Comparison of ENCODE assay signal across 11 cellular contexts in the genomic region with DNA sequence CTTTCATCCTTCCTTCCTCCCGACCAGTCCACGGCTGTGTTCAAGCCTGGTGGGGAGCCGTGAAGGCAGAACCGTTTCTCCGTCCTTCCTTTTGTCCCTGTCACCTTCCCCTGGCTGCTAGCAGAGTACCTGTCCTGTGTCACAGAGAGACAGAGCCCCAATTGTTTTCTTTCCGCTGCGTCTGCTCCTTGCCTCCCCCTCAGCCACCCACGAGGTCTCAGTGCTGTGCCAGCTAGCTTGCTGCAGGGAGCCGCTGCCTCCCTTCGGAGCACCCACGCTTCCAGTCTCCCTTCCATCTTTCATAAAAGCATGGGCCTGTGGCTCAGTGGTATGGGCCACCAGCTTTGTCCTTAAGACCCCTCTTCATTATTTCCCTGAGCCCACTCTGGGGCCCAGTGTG.
DNase-seq lines count a peak whose midpoint lies in the region; ATAC-seq and TF ChIP-seq lines count a peak whose summit lies in the region.
"Had no signal": no experiment of that assay in that cellular context is flagged by ENCODE, and none has a peak within 500 bp of the region (broad histone marks: within the 10 kb centered on the region; RNA-seq: fewer than 3 reads in every experiment).

No MANE protein-coding gene starts in this region.

- intact Hi-C loops in ascending aorta (cut with DNase I): loop anchor here (10.0 kb wide), 1 partner anchor 50 kb away; no protein-coding TSS in a partner anchor

- H3K27me3 ChIP-seq in CD4-positive, CD25-positive, alpha-beta regulatory T cell (ENCODE audit: control insufficient read depth, insufficient read depth, low read length): no peaks in the 10 kb centered on the region
- H3K27me3 ChIP-seq in ascending aorta: no peaks in the 10 kb centered on the region

- peaks cover 8 to 48% (median 25%) of the 10 kb centered on the region in 4 donors for H3K4me1 Mint-ChIP-seq in CD4-positive, CD25-positive, alpha-beta regulatory T cell
- H3K4me1 Mint-ChIP-seq in T-helper 17 cell: peaks cover 47% of the 10 kb centered on the region

- no peak for TF ChIP-seq CTCF in ascending aorta (IDR thresholded peaks at IDR 0.05)

- no peak overlapping the region for H3K4me3 ChIP-seq in CD4-positive, CD25-positive, alpha-beta regulatory T cell (ENCODE audit: low read depth, low read length)
- H3K4me3 ChIP-seq in ascending aorta: no peak overlapping the region

- no peak overlapping the region for H3K27ac ChIP-seq in CD4-positive, CD25-positive, alpha-beta regulatory T cell (ENCODE audit: insufficient read depth, low read length, poor library complexity, severe bottlenecking)
- peak overlapping the region in 1 of 2 donors; percentile 31 for H3K27ac ChIP-seq in ascending aorta

- peaks cover 22% of the 10 kb centered on the region for H3K4me1 ChIP-seq in CD4-positive, CD25-positive, alpha-beta regulatory T cell (ENCODE audit: control insufficient read depth, insufficient read depth, low read length, poor library complexity, severe bottlenecking)
- peaks cover 11 to 30% of the 10 kb centered on the region in 2 donors for H3K4me1 ChIP-seq in ascending aorta

- H3K4me3 Mint-ChIP-seq in CD4-positive, CD25-positive, alpha-beta regulatory T cell: no peak overlapping the region
- no peak overlapping the region for H3K4me3 Mint-ChIP-seq in T-helper 17 cell
- H3K4me3 Mint-ChIP-seq: CD14-positive monocyte had no signal

- H3K9me3 ChIP-seq in CD4-positive, CD25-positive, alpha-beta regulatory T cell (ENCODE audit: control insufficient read depth in 2 of 2, low read length in 2 of 2): no peaks in the 10 kb centered on the region
- H3K9me3 ChIP-seq in T-helper 17 cell (ENCODE audit: control insufficient read depth, low read length, poor library complexity, severe bottlenecking) (no peaks in the 10 kb centered on the region), ascending aorta (no peaks in the 10 kb centered on the region)

- no peaks in the 10 kb centered on the region for H3K9me3 Mint-ChIP-seq in CD4-positive, CD25-positive, alpha-beta regulatory T cell

- no peak for DNase-seq in CD4-positive, CD25-positive, alpha-beta regulatory T cell
- DNase-seq in T-helper 17 cell: no peak
- DNase-seq in hippocampal formation (lab: John Stamatoyannopoulos, UW): peak; percentile 30 to 34
- DNase-seq in pons (ENCODE audit: low spot score): peak; percentile 69
- DNase-seq in NCI-H1105 treated with DMSO at 0.1 percent for 48 hours (lab: John Stamatoyannopoulos, UW): no peak
- no peak for DNase-seq in ascending aorta (ENCODE audit: low spot score in 2 of 2)
- no peak for DNase-seq in NCI-H1694 (lab: John Stamatoyannopoulos, UW)
- DNase-seq: NCI-H446 had no signal

- H3K36me3 ChIP-seq in CD4-positive, CD25-positive, alpha-beta regulatory T cell (ENCODE audit: control insufficient read depth, insufficient read depth, low read length): no peaks in the 10 kb centered on the region
- H3K36me3 ChIP-seq in ascending aorta: peaks cover 0 to 4% of the 10 kb centered on the region in 2 donors

- peak overlapping the region in 2 of 3 donors; percentile 65 to 68 for H3K27ac Mint-ChIP-seq in CD4-positive, CD25-positive, alpha-beta regulatory T cell
- H3K27ac Mint-ChIP-seq in T-helper 17 cell: peak overlapping the region; percentile 83

- no peak for ATAC-seq in CD4-positive, CD25-positive, alpha-beta regulatory T cell (ENCODE audit: low read depth in 2 of 2)
- no peak for ATAC-seq in T-helper 17 cell
- no peak for ATAC-seq in HG03342 (IDR thresholded peaks at IDR 0.05; ENCODE audit: unreplicated experiment)
- ATAC-seq: activated CD4-positive, CD25-positive, alpha-beta regulatory T cell treated with anti-CD3 and anti-CD28 coated beads, Interleukin-2, amount 50 U/mL, for 24 hours had no signal

- no peaks in the 10 kb centered on the region for H3K27me3 Mint-ChIP-seq in CD4-positive, CD25-positive, alpha-beta regulatory T cell
- H3K27me3 Mint-ChIP-seq in T-helper 17 cell: no peaks in the 10 kb centered on the region

- H3K36me3 Mint-ChIP-seq in CD4-positive, CD25-positive, alpha-beta regulatory T cell: no peaks in the 10 kb centered on the region
- no peaks in the 10 kb centered on the region for H3K36me3 Mint-ChIP-seq in T-helper 17 cell (ENCODE audit: low read depth)

Comparison
In these comparisons a context has a peak if more than half of its experiments do, and no peak if none do; other contexts are left out.
1. DNase-seq: peak in hippocampal formation (2 of 2) and pons (single experiment); none in CD4-positive, CD25-positive, alpha-beta regulatory T cell (0 of 3), T-helper 17 cell (0 of 3), NCI-H1105 treated with DMSO at 0.1 percent for 48 hours (single experiment), ascending aorta (0 of 2) and NCI-H1694 (single experiment).